In genomic region chr1:110921953-110922352, GRCh38 we compare ENCODE assay signal across 11 cellular contexts. TPM values are rescaled to one million over a fixed set of nuclear protein-coding genes. Genes with fewer than 3 reads are reported as not detected.
"Had no signal": no experiment of that assay in that cellular context is flagged by ENCODE, and none has a peak within 500 bp of the region (broad histone marks: within the 10 kb centered on the region; RNA-seq: fewer than 3 reads in every experiment).

No MANE protein-coding gene starts in this region.

- H3K4me1 ChIP-seq: HAP-1 had no signal

- ATAC-seq: GM23338, HCT116 had no signal

- H3K9me3 ChIP-seq: HAP-1 had no signal

- H3K4me2 ChIP-seq: GM23338 had no signal

- DNase-seq: GM23248, GOT3, H7, H9, HCEC 1CT, HFFc6 had no signal

- FAIRE-seq: H1, H54 had no signal

- H3K27ac ChIP-seq: GM23248 had no signal

- H3K36me3 ChIP-seq: HAP-1 had no signal

- H3K4me3 ChIP-seq: GM23248, GM23338, HAP-1 had no signal

- H2AFZ ChIP-seq: GM23248, GM23338 had no signal

- H3K9ac ChIP-seq: GM23248 had no signal

RNA-seq across cellular contexts. Expression of gene CD53, which starts 49.0 kb away (rescaled TPM):
- total RNA-seq: GM23248, HFFc6 had no signal
- polyA plus RNA-seq: GM23248 had no signal
